Comparison of ENCODE assay signal across 35 cellular contexts in the genomic region with DNA sequence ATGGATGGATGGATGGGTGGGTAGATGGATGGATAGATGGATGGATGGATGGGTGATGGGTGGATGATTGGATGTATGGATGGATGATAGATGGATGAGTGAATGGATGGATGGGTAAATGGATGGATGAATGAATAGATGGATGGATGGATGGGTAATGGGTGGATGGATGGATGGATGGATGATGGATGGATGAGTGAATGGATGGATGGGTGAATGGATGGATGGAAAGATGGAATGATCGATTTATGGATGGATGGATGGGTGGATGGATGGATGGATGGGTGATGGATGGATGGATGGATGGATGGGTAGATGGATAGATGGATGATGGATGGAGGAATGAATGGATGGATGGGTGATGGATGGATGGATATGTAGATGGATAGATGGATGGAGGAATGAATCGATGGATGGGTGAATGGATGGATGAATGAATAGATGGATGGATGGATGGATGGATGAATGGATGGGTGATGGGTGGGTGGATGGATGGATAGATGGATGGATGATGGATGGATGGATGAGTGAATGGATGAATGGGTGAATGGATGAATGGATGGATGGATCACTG.
"Had no signal": no experiment of that assay in that cellular context is flagged by ENCODE, and none has a peak within 500 bp of the region (broad histone marks: within the 10 kb centered on the region; RNA-seq: fewer than 3 reads in every experiment).

No MANE protein-coding gene starts in this region.

- H3K9ac ChIP-seq: SK-N-SH had no signal

- H3K4me1 Mint-ChIP-seq: activated CD4-positive, alpha-beta T cell treated with anti-CD3 and anti-CD28 coated beads, Interleukin-2, amount 10 ng/mL, durations not matched to agents 24 days and 14 days had no signal

- H3K4me3 Mint-ChIP-seq: activated CD4-positive, alpha-beta T cell treated with anti-CD3 and anti-CD28 coated beads, Interleukin-2, amount 10 ng/mL, durations not matched to agents 24 days and 14 days; activated CD8-positive, alpha-beta T cell treated with anti-CD3 and anti-CD28 coated beads for 36 hours; activated T-cell treated with anti-CD3 and anti-CD28 coated beads, Interleukin-2, amount 50 U/mL, for 72 hours; T-helper 1 cell treated with Interleukin-12 subunit alpha and Interleukin-12 subunit beta and Interleukin-4 antibody, amounts not matched to agents 30 μg/mL and 1 μg/mL, for 36 hours; T-helper 2 cell treated with Interferon-gamma antibody and Interleukin-4, amounts not matched to agents 5 μg/mL and 100 μg/mL, for 36 hours had no signal

- H3K27me3 ChIP-seq: adrenal gland, body of pancreas, breast epithelium, Peyer's patch, SJSA1 had no signal

- H3K27me3 Mint-ChIP-seq: activated CD4-positive, alpha-beta T cell treated with anti-CD3 and anti-CD28 coated beads, Interleukin-2, amount 10 ng/mL, durations not matched to agents 24 days and 14 days had no signal

- ATAC-seq: activated CD8-positive, alpha-beta T cell treated with anti-CD3 and anti-CD28 coated beads for 36 hours; activated naive CD4-positive, alpha-beta T cell treated with anti-CD3 and anti-CD28 coated beads, Interleukin-2, amount 50 U/mL, for 72 hours; activated T-cell treated with anti-CD3 and anti-CD28 coated beads, Interleukin-2, amount 50 U/mL, for 72 hours; body of pancreas; PC-3 had no signal

- H3K9me3 ChIP-seq: body of pancreas, SJSA1, SK-N-SH had no signal

- H3K27ac Mint-ChIP-seq: activated CD4-positive, alpha-beta T cell treated with anti-CD3 and anti-CD28 coated beads, Interleukin-2, amount 10 ng/mL, durations not matched to agents 24 days and 14 days; activated CD8-positive, alpha-beta T cell treated with anti-CD3 and anti-CD28 coated beads for 36 hours; activated naive CD4-positive, alpha-beta T cell treated with anti-CD3 and anti-CD28 coated beads, Interleukin-2, amount 50 U/mL, for 72 hours; activated T-cell treated with anti-CD3 and anti-CD28 coated beads, Interleukin-2, amount 50 U/mL, for 72 hours; activated T-helper 2 cell treated with anti-CD3 and anti-CD28 coated beads, Interferon-gamma antibody, Interleukin-2, Interleukin-4, amounts not matched to agents 10 μg/mL and 5 μg/mL and 100 μg/mL, durations not matched to agents 14 hours and 24 hours and 36 hours; T-helper 1 cell treated with Interleukin-12 subunit alpha and Interleukin-12 subunit beta and Interleukin-4 antibody, amounts not matched to agents 30 μg/mL and 1 μg/mL, for 36 hours; T-helper 2 cell treated with Interferon-gamma antibody and Interleukin-4, amounts not matched to agents 5 μg/mL and 100 μg/mL, for 36 hours had no signal

- FAIRE-seq: astrocyte, TTC549 had no signal

- H3K27ac ChIP-seq: adrenal gland, body of pancreas, breast epithelium, Peyer's patch, SJSA1 had no signal

- H3K4me1 ChIP-seq: adrenal gland, body of pancreas, breast epithelium, Peyer's patch, SJSA1 had no signal

- H3K4me2 ChIP-seq: SK-N-SH had no signal

- H3K36me3 ChIP-seq: adrenal gland, breast epithelium, Peyer's patch had no signal

- DNase-seq: activated CD4-positive, alpha-beta T cell treated with anti-CD3 and anti-CD28 coated beads, Interleukin-2, amount 10 ng/mL, durations not matched to agents 24 days and 14 days; activated CD4-positive, alpha-beta T cell treated with anti-CD3 and anti-CD28 coated beads, Interleukin-2, amount 50 U/mL, for 4 hours; activated CD8-positive, alpha-beta T cell treated with anti-CD3 and anti-CD28 coated beads for 36 hours; activated gamma-delta T cell; activated naive CD4-positive, alpha-beta T cell treated with Interleukin-2 at 50 U/mL for 16 hours; activated T-cell treated with anti-CD3 and anti-CD28 coated beads, Interleukin-2, amount 50 U/mL, for 1 hour; activated T-cell treated with anti-CD3 and anti-CD28 coated beads, Interleukin-2, amount 50 U/mL, for 72 hours; body of pancreas; caudate nucleus; MM.1S; MV-4-11; NCI-H1092; NCI-H1436 treated with DMSO at 0.1 percent for 48 hours; NCI-H187; NCI-H2029 treated with DMSO at 0.1 percent for 48 hours; NCI-H2107; NCI-H2171; NCI-H510A; NCI-H526; NCI-H748 treated with DMSO at 0.1 percent for 48 hours; NK-92 treated with Interleukin-12 subunit alpha and Interleukin-12 subunit beta, amount 100 ng/mL, for 24 hours; PC-3; Peyer's patch; RPMI8226; SHP77 treated with DMSO at 0.1 percent for 48 hours; SK-N-SH had no signal

- H3K4me3 ChIP-seq: adrenal gland, body of pancreas, breast epithelium, Peyer's patch, SJSA1 had no signal
